Comparison of ENCODE assay signal across 14 cellular contexts in genomic region chr3:48826451-48826850, GRCh38. TPM values are rescaled to one million over a fixed set of nuclear protein-coding genes. Genes with fewer than 3 reads are reported as not detected.
DNase-seq lines count a peak whose midpoint lies in the region; ATAC-seq and TF ChIP-seq lines count a peak whose summit lies in the region.
"Had no signal": no experiment of that assay in that cellular context is flagged by ENCODE, and none has a peak within 500 bp of the region (broad histone marks: within the 10 kb centered on the region; RNA-seq: fewer than 3 reads in every experiment).

No MANE protein-coding gene starts in this region.

- peak overlapping the region; percentile 62 for H3K4me2 ChIP-seq in osteoblast (ENCODE audit: insufficient read depth, low read length)

- ATAC-seq in HG03439 (IDR thresholded peaks at IDR 0.05; ENCODE audit: unreplicated experiment), result no peak

- H3K4me3 ChIP-seq in MG63, result no peak overlapping the region
- H3K4me3 ChIP-seq in osteoblast (ENCODE audit: insufficient read depth, low read length), result no peak overlapping the region

- no peaks in the 10 kb centered on the region for H3K27me3 ChIP-seq in MG63
- H3K27me3 ChIP-seq in osteoblast (ENCODE audit: insufficient read depth, low read length), result no peaks in the 10 kb centered on the region

- no peak for TF ChIP-seq CTCF in osteoblast (IDR thresholded peaks at IDR 0.05; ENCODE audit: extremely low read depth, low read depth, low read length)

- H4K20me1 ChIP-seq in osteoblast (ENCODE audit: insufficient read depth, low read length), result no peaks in the 10 kb centered on the region

- peak overlapping the region; percentile 65 for H3K27ac ChIP-seq in osteoblast (ENCODE audit: low read depth, low read length)

- H3K79me2 ChIP-seq in osteoblast (ENCODE audit: insufficient read depth, low read length), result peaks cover 79% of the 10 kb centered on the region

- H3K36me3 ChIP-seq in MG63 (no peaks in the 10 kb centered on the region), osteoblast (ENCODE audit: insufficient read depth, low read length) (no peaks in the 10 kb centered on the region)

- H3K9me3 ChIP-seq in MG63 (no peaks in the 10 kb centered on the region), osteoblast (ENCODE audit: low read depth, low read length) (no peaks in the 10 kb centered on the region)
- H3K9me3 ChIP-seq: Caco-2 had no signal

- peak; percentile 85 for DNase-seq in COLO829 (ENCODE audit: low spot score)
- peak; percentile 24 for DNase-seq in MG63
- peak; percentile 66 for DNase-seq in dedifferentiated amniotic fluid mesenchymal stem cell (ENCODE audit: extremely low spot score)
- peak; percentile 94 for DNase-seq in osteoblast (ENCODE audit: insufficient read length, low spot score, missing footprints)
- no peak for DNase-seq in activated CD4-positive, alpha-beta T cell treated with anti-CD3 and anti-CD28 coated beads, Interleukin-2, amount 50 U/mL, for 1 hour
- DNase-seq in HT-29 (ENCODE audit: low spot score), result no peak
- DNase-seq in HuH-7 (ENCODE audit: low spot score), result no peak
- DNase-seq: activated CD4-positive, alpha-beta T cell treated with anti-CD3 and anti-CD28 coated beads, Interleukin-2, amount 10 ng/mL, durations not matched to agents 7 days and 5 days; activated naive CD4-positive, alpha-beta T cell treated with anti-CD3 and anti-CD28 coated beads for 36 hours; Caco-2; mesendoderm; NCI-H1092; NCI-H748 treated with DMSO at 0.1 percent for 48 hours had no signal

- peaks cover 18% of the 10 kb centered on the region for H3K4me1 ChIP-seq in osteoblast (ENCODE audit: insufficient read depth, low read length)
- H3K4me1 ChIP-seq: Caco-2 had no signal

- no peak overlapping the region for H2AFZ ChIP-seq in osteoblast (ENCODE audit: low read length)

RNA-seq across cellular contexts. Expression of gene PRKAR2A, which starts 21.2 kb away (rescaled TPM):
- 7.8 and 11.0 TPM in 2 replicates for total RNA-seq in MG63 (2014; rRNA removed; shearing (Covaris generic); ENCODE audit: low replicate concordance)
- total RNA-seq in osteoblast, result 43.6 and 47.4 TPM in 2 replicates
- total RNA-seq in HT-29 (2014; rRNA removed; shearing (Covaris generic)), result 54.9 and 56.2 TPM in 2 replicates

Comparison
In these comparisons a context has a peak if more than half of its experiments do, and no peak if none do; other contexts are left out.
1. DNase-seq: peak in COLO829 (single experiment), MG63 (single experiment), dedifferentiated amniotic fluid mesenchymal stem cell (single experiment) and osteoblast (single experiment); none in activated CD4-positive, alpha-beta T cell treated with anti-CD3 and anti-CD28 coated beads, Interleukin-2, amount 50 U/mL, for 1 hour (single experiment), HT-29 (single experiment) and HuH-7 (single experiment).